In genomic region chr12:42238240-42239140, GRCh38 we compare ENCODE assay signal across 8 cellular contexts. TPM values are rescaled to one million over a fixed set of nuclear protein-coding genes. Genes with fewer than 3 reads are reported as not detected.
DNase-seq lines count a peak whose midpoint lies in the region; ATAC-seq and TF ChIP-seq lines count a peak whose summit lies in the region.

Gene YAF2 (minus strand): TSS chr12:42238248. CDS start chr12:42238180, 68 bp downstream.

- H3F3A ChIP-seq in MM.1S (ENCODE audit: insufficient read depth, low read length): peaks cover 13% of the 10 kb centered on the region

- peaks cover 46% of the 10 kb centered on the region for H3K79me2 ChIP-seq in MM.1S (ENCODE audit: low read length)

- H3K4me3 ChIP-seq in HAP-1 (peak within 1 kb of the TSS; percentile 50), MM.1S (ENCODE audit: low read length) (peak within 1 kb of the TSS; percentile 99), thoracic aorta (peak within 1 kb of the TSS; percentile 90)

- peaks cover 7% of the 10 kb centered on the region for H3K36me3 Mint-ChIP-seq in activated naive CD8-positive, alpha-beta T cell
- peaks cover 5% of the 10 kb centered on the region for H3K36me3 Mint-ChIP-seq in glutamatergic neuron (ENCODE audit: unreplicated experiment)
- H3K36me3 Mint-ChIP-seq in osteocyte (ENCODE audit: unreplicated experiment): peaks cover 7% of the 10 kb centered on the region

- peak; percentile 95 for ATAC-seq in thoracic aorta (ENCODE audit: insufficient number of reproducible peaks, low FRiP score, low read depth)

- DNase-seq in GM03348 (ENCODE audit: low spot score): peak; percentile 98
- peak; percentile 87 to 92 for DNase-seq in HAP-1 (ENCODE audit: low spot score in 2 of 2)
- DNase-seq in MM.1S: peak; percentile 90
- peak; percentile 54 for DNase-seq in SKM-1 treated with dmso at 0.1 percent for 144 hours (lab: John Stamatoyannopoulos, UW; ENCODE audit: unreplicated experiment)
- peak; percentile 93 for DNase-seq in glutamatergic neuron
- DNase-seq in osteocyte (ENCODE audit: extremely low spot score, unreplicated experiment): peak; percentile 94
- DNase-seq in thoracic aorta (ENCODE audit: low spot score): peak; percentile 45

- in situ Hi-C loops in HAP-1 (cut with MboI; ENCODE audit: low sequenced_read_pairs): no loop called here

- peak within 1 kb of the TSS; percentile 91 for H3K27ac Mint-ChIP-seq in activated naive CD8-positive, alpha-beta T cell
- H3K27ac Mint-ChIP-seq in glutamatergic neuron (ENCODE audit: unreplicated experiment) (peak within 1 kb of the TSS; percentile 89), osteocyte (ENCODE audit: unreplicated experiment) (peak within 1 kb of the TSS; percentile 93)

- H3K9ac ChIP-seq in MM.1S (ENCODE audit: low read length): peak within 1 kb of the TSS; percentile 83

- no peaks in the 10 kb centered on the region for H3K27me3 Mint-ChIP-seq in activated naive CD8-positive, alpha-beta T cell
- H3K27me3 Mint-ChIP-seq in glutamatergic neuron (ENCODE audit: unreplicated experiment) (peaks cover 9% of the 10 kb centered on the region), osteocyte (ENCODE audit: unreplicated experiment) (no peaks in the 10 kb centered on the region)

- H3K27ac ChIP-seq in MM.1S (ENCODE audit: low read length): peak within 1 kb of the TSS; percentile 76; the same call in 1 of the 2 replicates
- peak within 1 kb of the TSS; percentile 83 to 93 for H3K27ac ChIP-seq in thoracic aorta

- peak within 1 kb of the TSS; percentile 99 for H2AFZ ChIP-seq in MM.1S (ENCODE audit: low read length)

- no peaks in the 10 kb centered on the region for H3K9me3 Mint-ChIP-seq in activated naive CD8-positive, alpha-beta T cell (ENCODE audit: low read depth)
- peaks cover 15% of the 10 kb centered on the region for H3K9me3 Mint-ChIP-seq in glutamatergic neuron (ENCODE audit: unreplicated experiment)
- H3K9me3 Mint-ChIP-seq in osteocyte (ENCODE audit: unreplicated experiment): no peaks in the 10 kb centered on the region

- H3K4me3 Mint-ChIP-seq in activated naive CD8-positive, alpha-beta T cell: peak within 1 kb of the TSS; percentile 95
- peak within 1 kb of the TSS; percentile 94 for H3K4me3 Mint-ChIP-seq in glutamatergic neuron (ENCODE audit: unreplicated experiment)
- peak within 1 kb of the TSS; percentile 93 for H3K4me3 Mint-ChIP-seq in osteocyte (ENCODE audit: unreplicated experiment)

- H3K36me3 ChIP-seq in HAP-1 (replicated peaks) (no peaks in the 10 kb centered on the region; the same call in none of the 2 replicates), MM.1S (replicated peaks; ENCODE audit: insufficient read depth, low read length) (no peaks in the 10 kb centered on the region; the same call in 1 of the 2 replicates), thoracic aorta (no peaks in the 10 kb centered on the region)

- TF ChIP-seq CTCF in MM.1S (IDR thresholded peaks at IDR 0.05; ENCODE audit: low read length) (no peak), glutamatergic neuron (IDR thresholded peaks at IDR 0.05; ENCODE audit: partially characterized antibody, unreplicated experiment) (no peak), osteocyte (IDR thresholded peaks at IDR 0.05) (no peak), thoracic aorta (IDR thresholded peaks at IDR 0.05) (no peak)

- no peaks in the 10 kb centered on the region; the same call in 1 of the 2 replicates for H4K20me1 ChIP-seq in MM.1S (ENCODE audit: insufficient read depth, low read length)

- H3K4me1 ChIP-seq in HAP-1: peaks cover 35% of the 10 kb centered on the region
- H3K4me1 ChIP-seq in MM.1S (ENCODE audit: low read length): peaks cover 25% of the 10 kb centered on the region
- H3K4me1 ChIP-seq in thoracic aorta (ENCODE audit: control insufficient read depth in 1 of 2, low read depth in 2 of 2): peaks cover 18 to 32% of the 10 kb centered on the region in 2 donors

- H3K9me2 ChIP-seq in MM.1S (replicated peaks; ENCODE audit: insufficient read depth, low read length): no peaks in the 10 kb centered on the region

- H3K27me3 ChIP-seq in HAP-1 (ENCODE audit: low read depth) (no peaks in the 10 kb centered on the region), MM.1S (replicated peaks; ENCODE audit: insufficient read depth, low read length) (no peaks in the 10 kb centered on the region), thoracic aorta (replicated peaks; ENCODE audit: insufficient read depth) (no peaks in the 10 kb centered on the region)

- H3K4me2 ChIP-seq in MM.1S (ENCODE audit: low read depth, low read length): peak within 1 kb of the TSS; percentile 78

- H3K9me3 ChIP-seq in HAP-1 (no peaks in the 10 kb centered on the region), MM.1S (replicated peaks; ENCODE audit: insufficient read depth, low read length) (no peaks in the 10 kb centered on the region), thoracic aorta (no peaks in the 10 kb centered on the region)

- peaks cover 37% of the 10 kb centered on the region for H3K4me1 Mint-ChIP-seq in activated naive CD8-positive, alpha-beta T cell (ENCODE audit: low read depth)
- H3K4me1 Mint-ChIP-seq in glutamatergic neuron (ENCODE audit: low read depth, unreplicated experiment): peaks cover 16% of the 10 kb centered on the region
- peaks cover 34% of the 10 kb centered on the region for H3K4me1 Mint-ChIP-seq in osteocyte (ENCODE audit: unreplicated experiment)

RNA-seq across cellular contexts. Expression of gene YAF2, which starts in this region (rescaled TPM):
- 52.5 TPM for total RNA-seq in glutamatergic neuron (ENCODE audit: unreplicated experiment)
- total RNA-seq in osteocyte: 29.6 and 36.7 TPM in 2 replicates
- 10 to 100 TPM; 38.9 to 43.9 TPM for total RNA-seq in thoracic aorta

Comparison
In these comparisons a context has a peak if more than half of its experiments do, and no peak if none do; other contexts are left out.
1. Peak in every context shown above with its lines: DNase-seq, ATAC-seq, H3K4me3 ChIP-seq and H3K27ac ChIP-seq.
2. DNase-seq: peak in every context shown above with its lines; median percentile 98 in GM03348; 94 in osteocyte; 93 in glutamatergic neuron; 90 in MM.1S; 90 in HAP-1; 54 in SKM-1 treated with dmso at 0.1 percent for 144 hours; 45 in thoracic aorta.